In the genomic region with DNA sequence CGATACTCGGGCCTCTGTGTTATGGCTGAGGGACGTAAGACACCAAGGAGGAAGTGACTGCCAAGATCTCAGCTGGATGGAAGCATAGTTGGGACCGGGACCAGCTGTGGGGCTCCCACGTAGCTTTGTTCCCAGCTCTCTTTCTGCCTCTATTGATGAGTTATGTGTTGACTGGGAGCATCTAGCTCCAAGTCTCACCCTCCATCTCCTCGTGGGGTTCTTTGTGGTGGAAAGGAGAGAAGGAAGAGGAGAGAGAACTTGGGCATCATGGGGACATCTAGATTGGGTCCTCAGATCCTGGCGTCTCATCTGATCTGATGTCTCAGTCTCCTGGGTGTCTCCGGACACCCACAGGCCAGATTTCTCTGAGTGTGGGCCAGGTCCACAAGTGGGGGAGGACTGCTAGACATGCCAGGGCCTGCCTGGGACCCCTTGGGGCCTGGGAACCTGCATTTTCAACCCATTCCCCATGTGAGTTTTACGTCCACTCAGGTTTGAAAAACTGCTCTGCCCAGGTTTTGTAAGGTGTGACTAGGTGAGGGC, we compare ENCODE assay signal across 8 cellular contexts. TPM values are rescaled to one million over a fixed set of nuclear protein-coding genes. Genes with fewer than 3 reads are reported as not detected.
DNase-seq lines count a peak whose midpoint lies in the region; ATAC-seq and TF ChIP-seq lines count a peak whose summit lies in the region.

No MANE protein-coding gene starts in this region.

- no peak for DNase-seq in AG04450 (ENCODE audit: low read depth, low spot score)
- DNase-seq in kidney epithelial cell (ENCODE audit: low read depth): no peak
- no peak for DNase-seq in thyroid gland
- no peak for DNase-seq in NCI-H345 (lab: John Stamatoyannopoulos, UW)
- DNase-seq in effector CD8-positive, alpha-beta T cell (lab: John Stamatoyannopoulos, UW): no peak

- TF ChIP-seq POLR2A in thyroid gland (IDR thresholded peaks at IDR 0.05): no peak

- H3K27me3 ChIP-seq in AG04450 (ENCODE audit: control insufficient read depth, insufficient read depth, low read length): no peaks in the 10 kb centered on the region
- no peaks in the 10 kb centered on the region for H3K27me3 ChIP-seq in kidney epithelial cell (ENCODE audit: control insufficient read depth, insufficient read depth, low read length)
- no peaks in the 10 kb centered on the region for H3K27me3 ChIP-seq in thyroid gland

- ATAC-seq in HG03025 (IDR thresholded peaks at IDR 0.05; ENCODE audit: low FRiP score, unreplicated experiment) (peak; percentile 8), HG03196 (IDR thresholded peaks at IDR 0.05; ENCODE audit: unreplicated experiment) (no peak)

- CTCF ChIA-PET in AG04450 (lab: Charles Lee): interaction anchor here (1.9 kb wide), 2 partner anchors 25 to 120 kb away, joined by 4 to 7 read pairs; no protein-coding TSS in a partner anchor

- intact Hi-C loops in thyroid gland (cut with DNase I): no loop called here

- POLR2A ChIA-PET in AG04450 (lab: Yijun Ruan, JAX): interaction anchor here (1.4 kb wide), 1 partner anchor 9 kb away, joined by 6 read pairs; no protein-coding TSS in a partner anchor

- H3K27ac ChIP-seq in AG04450 (ENCODE audit: low read depth, low read length) (peak overlapping the region; percentile 91), adipose tissue (ENCODE audit: low read depth, low read length) (peak overlapping the region; percentile 85), thyroid gland (peak overlapping the region; percentile 84 to 96 (median 86))

- H3K4me1 ChIP-seq in thyroid gland: peaks cover 12 to 15% of the 10 kb centered on the region in 2 donors

- H3K36me3 ChIP-seq in kidney epithelial cell (ENCODE audit: control insufficient read depth, insufficient read depth, low read length): no peaks in the 10 kb centered on the region
- H3K36me3 ChIP-seq in thyroid gland: no peaks in the 10 kb centered on the region

- TF ChIP-seq CTCF in AG04450 (IDR thresholded peaks at IDR 0.05; ENCODE audit: low read depth, low read length) (no peak), kidney epithelial cell (IDR thresholded peaks at IDR 0.05; ENCODE audit: insufficient read depth, low read length, poor library complexity, severe bottlenecking) (no peak), thyroid gland (IDR thresholded peaks at IDR 0.05) (no peak)

- WGBS in adipose tissue, 3 donors: 6 to 11% (median 9%) methylated on average over 9 of the region's 9 CpGs
- 14 to 18% methylated on average over 9 of the region's 9 CpGs for WGBS in thyroid gland, 2 donors

- peak overlapping the region; percentile 62 for H3K4me3 ChIP-seq in AG04450 (ENCODE audit: low read depth, low read length)
- peak overlapping the region; percentile 93 for H3K4me3 ChIP-seq in kidney epithelial cell (ENCODE audit: low read depth, low read length)
- H3K4me3 ChIP-seq in thyroid gland (replicated peaks in 1 of 3): peak overlapping the region; percentile 44 to 99 (median 98)

- no peaks in the 10 kb centered on the region; the same call in 1 of the 2 replicates for H3K9me3 ChIP-seq in AG04450 (ENCODE audit: control insufficient read depth, insufficient read depth, low read length)
- H3K9me3 ChIP-seq in thyroid gland: no peaks in the 10 kb centered on the region

RNA-seq across cellular contexts. Expression of gene MGRN1, which starts 1.1 kb away (rescaled TPM):
- polyA plus RNA-seq in AG04450 (2011; rRNA removed) (3.4 and 8.6 TPM in 2 replicates), adipose tissue (10 to 100 TPM; 15.2 to 31.7 (median 20.1) TPM)
- polyA minus RNA-seq in AG04450 (2011; rRNA and poly(A)+ RNA removed): 11.3 and 18.2 TPM in 2 replicates
- total RNA-seq in kidney epithelial cell (63.6 and 88.7 TPM in 2 replicates), thyroid gland (10 to 100 TPM; 32.5 to 86.4 (median 57.6) TPM)

RNA-seq across cellular contexts. Expression of gene UBALD1, which starts 11.0 kb away (rescaled TPM):
- polyA plus RNA-seq in AG04450 (2011; rRNA removed) (4.1 and 6.1 TPM in 2 replicates), adipose tissue (10 to 100 TPM; 12.0 to 34.0 (median 13.2) TPM)
- 2.7 and 3.3 TPM in 2 replicates for polyA minus RNA-seq in AG04450 (2011; rRNA and poly(A)+ RNA removed)
- total RNA-seq in kidney epithelial cell (8.9 and 15.3 TPM in 2 replicates), thyroid gland (10 to 100 TPM in 3 of 4 donors, 1 to 10 TPM in 1; 9.3 to 21.4 (median 10.9) TPM)
